ENCODE assay signal across 25 cellular contexts in the genomic region with DNA sequence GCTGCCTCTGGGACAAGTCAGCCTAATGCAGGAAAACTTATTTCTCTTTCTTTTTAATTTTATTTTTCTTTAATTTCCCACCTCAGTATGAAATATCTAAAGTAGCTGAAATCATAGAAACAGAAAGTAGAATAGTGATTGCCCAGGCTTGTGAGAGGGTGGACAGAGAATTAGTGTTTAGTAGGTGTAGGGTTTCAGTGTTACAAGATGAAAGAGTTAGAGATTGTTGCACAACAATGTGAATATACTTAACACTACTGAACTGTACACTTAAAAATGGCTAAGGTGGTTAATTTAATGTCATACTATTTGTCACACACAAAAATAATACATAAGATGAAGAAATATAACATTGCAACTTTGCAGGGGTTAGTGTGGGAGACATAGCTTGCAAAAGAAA.
DNase-seq lines count a peak whose midpoint lies in the region; ATAC-seq, FAIRE-seq and TF ChIP-seq lines count a peak whose summit lies in the region.
"Had no signal": no experiment of that assay in that cellular context is flagged by ENCODE, and none has a peak within 500 bp of the region (broad histone marks: within the 10 kb centered on the region; RNA-seq: fewer than 3 reads in every experiment).

No MANE protein-coding gene starts in this region.

- CTCF ChIA-PET in activated CD8-positive, alpha-beta memory T cell treated with anti-CD3 and anti-CD28 coated beads, Interleukin-2, amount 10 ng/mL, durations not matched to agents 7 days and 5 days (lab: Charles Lee) = interaction anchor here (1.5 kb wide), 1 partner anchor 19 kb away, joined by 4 read pairs; no protein-coding TSS in a partner anchor

- no peaks in the 10 kb centered on the region for H3K4me1 Mint-ChIP-seq in activated T-helper 17 cell treated with anti-CD3 and anti-CD28 coated beads, Interleukin-2, amount 50 U/mL, for 72 hours
- H3K4me1 Mint-ChIP-seq in activated CD8-positive, alpha-beta memory T cell treated with anti-CD3 and anti-CD28 coated beads, Interleukin-2, amount 10 ng/mL, durations not matched to agents 7 days and 5 days = no peaks in the 10 kb centered on the region
- H3K4me1 Mint-ChIP-seq: activated CD4-positive, alpha-beta T cell treated with anti-CD3 and anti-CD28 coated beads for 36 hours; activated naive CD8-positive, alpha-beta T cell treated with anti-CD3 and anti-CD28 coated beads, Interleukin-2, amount 10 ng/mL, durations not matched to agents 7 days and 5 days had no signal

- no peak overlapping the region for H3K4me3 Mint-ChIP-seq in activated T-helper 17 cell treated with anti-CD3 and anti-CD28 coated beads, Interleukin-2, amount 50 U/mL, for 72 hours
- H3K4me3 Mint-ChIP-seq in activated CD8-positive, alpha-beta memory T cell treated with anti-CD3 and anti-CD28 coated beads, Interleukin-2, amount 10 ng/mL, durations not matched to agents 7 days and 5 days = no peak overlapping the region
- H3K4me3 Mint-ChIP-seq: activated CD4-positive, alpha-beta T cell treated with anti-CD3 and anti-CD28 coated beads for 36 hours; activated CD8-positive, alpha-beta T cell treated with anti-CD3 and anti-CD28 coated beads, Interleukin-2, amount 10 ng/mL, durations not matched to agents 7 days and 5 days; activated naive CD8-positive, alpha-beta T cell treated with anti-CD3 and anti-CD28 coated beads, Interleukin-2, amount 10 ng/mL, durations not matched to agents 7 days and 5 days; IgD-negative memory B cell; neural progenitor cell had no signal

- TF ChIP-seq POLR2A in GM12892 (IDR thresholded peaks at IDR 0.05; ENCODE audit: low read depth, low read length) = no peak

- H3K27ac Mint-ChIP-seq in activated T-helper 17 cell treated with anti-CD3 and anti-CD28 coated beads, Interleukin-2, amount 50 U/mL, for 72 hours = peak overlapping the region; percentile 32
- no peak overlapping the region for H3K27ac Mint-ChIP-seq in activated CD8-positive, alpha-beta memory T cell treated with anti-CD3 and anti-CD28 coated beads, Interleukin-2, amount 10 ng/mL, durations not matched to agents 7 days and 5 days
- H3K27ac Mint-ChIP-seq: activated CD4-positive, alpha-beta T cell treated with anti-CD3 and anti-CD28 coated beads for 36 hours; activated CD8-positive, alpha-beta T cell treated with anti-CD3 and anti-CD28 coated beads, Interleukin-2, amount 10 ng/mL, durations not matched to agents 7 days and 5 days; activated naive CD8-positive, alpha-beta T cell treated with anti-CD3 and anti-CD28 coated beads, Interleukin-2, amount 10 ng/mL, durations not matched to agents 7 days and 5 days; IgD-negative memory B cell; neural progenitor cell had no signal

- H3K27me3 Mint-ChIP-seq in activated T-helper 17 cell treated with anti-CD3 and anti-CD28 coated beads, Interleukin-2, amount 50 U/mL, for 72 hours = no peaks in the 10 kb centered on the region
- no peaks in the 10 kb centered on the region for H3K27me3 Mint-ChIP-seq in activated CD8-positive, alpha-beta memory T cell treated with anti-CD3 and anti-CD28 coated beads, Interleukin-2, amount 10 ng/mL, durations not matched to agents 7 days and 5 days
- H3K27me3 Mint-ChIP-seq: activated CD4-positive, alpha-beta T cell treated with anti-CD3 and anti-CD28 coated beads for 36 hours; activated naive CD8-positive, alpha-beta T cell treated with anti-CD3 and anti-CD28 coated beads, Interleukin-2, amount 10 ng/mL, durations not matched to agents 7 days and 5 days; IgD-negative memory B cell had no signal

- DNase-seq in GM12892 (ENCODE audit: insufficient read length) (no peak), NCI-H2029 (lab: John Stamatoyannopoulos, UW) (peak; percentile 8), fibroblast of peridontal ligament (ENCODE audit: extremely low read depth) (peak; percentile 27), hepatic stellate cell (ENCODE audit: low spot score) (no peak), GDM1 (lab: John Stamatoyannopoulos, UW) (no peak)
- DNase-seq in activated CD4-positive, CD25-positive, alpha-beta regulatory T cell treated with anti-CD3 and anti-CD28 coated beads, Interleukin-2, amount 50 U/mL, for 72 hours = no peak
- no peak for DNase-seq in activated CD8-positive, alpha-beta memory T cell treated with anti-CD3 and anti-CD28 coated beads, Interleukin-2, amount 10 ng/mL, durations not matched to agents 7 days and 5 days
- DNase-seq: activated CD4-positive, alpha-beta T cell treated with anti-CD3 and anti-CD28 coated beads for 36 hours; activated CD8-positive, alpha-beta T cell treated with anti-CD3 and anti-CD28 coated beads, Interleukin-2, amount 10 ng/mL, durations not matched to agents 7 days and 5 days; activated gamma-delta T cell; activated naive CD8-positive, alpha-beta T cell treated with anti-CD3 and anti-CD28 coated beads, Interleukin-2, amount 10 ng/mL, durations not matched to agents 7 days and 5 days; activated T-cell treated with anti-CD3 and anti-CD28 coated beads for 4 hours; cerebellar nuclear complex; dorsolateral prefrontal cortex; GOT3; heart right ventricle; NCI-H1105; NCI-H2171; stimulated activated naive CD4-positive, alpha-beta T cell; T-helper 1 cell; upper lobe of right lung had no signal

- H3K36me3 Mint-ChIP-seq in activated T-helper 17 cell treated with anti-CD3 and anti-CD28 coated beads, Interleukin-2, amount 50 U/mL, for 72 hours (ENCODE audit: low read depth) = peaks cover 31% of the 10 kb centered on the region
- peaks cover 4% of the 10 kb centered on the region for H3K36me3 Mint-ChIP-seq in activated CD8-positive, alpha-beta memory T cell treated with anti-CD3 and anti-CD28 coated beads, Interleukin-2, amount 10 ng/mL, durations not matched to agents 7 days and 5 days

- peak; percentile 60 for FAIRE-seq in GM12892 (lab: Jason Lieb, UNC)

- no peak for ATAC-seq in activated T-helper 17 cell treated with anti-CD3 and anti-CD28 coated beads, Interleukin-2, amount 50 U/mL, for 72 hours (replicated peaks)
- no peak for ATAC-seq in activated CD8-positive, alpha-beta memory T cell treated with anti-CD3 and anti-CD28 coated beads, Interleukin-2, amount 10 ng/mL, durations not matched to agents 7 days and 5 days
- ATAC-seq: activated CD4-positive, alpha-beta T cell treated with anti-CD3 and anti-CD28 coated beads for 36 hours; activated CD8-positive, alpha-beta T cell treated with anti-CD3 and anti-CD28 coated beads, Interleukin-2, amount 10 ng/mL, durations not matched to agents 7 days and 5 days; heart right ventricle; sciatic nerve; upper lobe of right lung had no signal

- no peaks in the 10 kb centered on the region for H3K9me3 Mint-ChIP-seq in activated T-helper 17 cell treated with anti-CD3 and anti-CD28 coated beads, Interleukin-2, amount 50 U/mL, for 72 hours
- no peaks in the 10 kb centered on the region for H3K9me3 Mint-ChIP-seq in activated CD8-positive, alpha-beta memory T cell treated with anti-CD3 and anti-CD28 coated beads, Interleukin-2, amount 10 ng/mL, durations not matched to agents 7 days and 5 days (ENCODE audit: low read depth)
- H3K9me3 Mint-ChIP-seq: activated naive CD8-positive, alpha-beta T cell treated with anti-CD3 and anti-CD28 coated beads, Interleukin-2, amount 10 ng/mL, durations not matched to agents 7 days and 5 days; IgD-negative memory B cell; neural progenitor cell had no signal

Comparison
In these comparisons a context has a peak if more than half of its experiments do, and no peak if none do; other contexts are left out.
1. DNase-seq: peak in NCI-H2029 (single experiment) and fibroblast of peridontal ligament (single experiment); none in GM12892 (single experiment), activated CD4-positive, CD25-positive, alpha-beta regulatory T cell treated with anti-CD3 and anti-CD28 coated beads, Interleukin-2, amount 50 U/mL, for 72 hours (single experiment), hepatic stellate cell (single experiment), activated CD8-positive, alpha-beta memory T cell treated with anti-CD3 and anti-CD28 coated beads, Interleukin-2, amount 10 ng/mL, durations not matched to agents 7 days and 5 days (single experiment) and GDM1 (single experiment).